15 cellular contexts compared by ENCODE assay signal in the genomic region with DNA sequence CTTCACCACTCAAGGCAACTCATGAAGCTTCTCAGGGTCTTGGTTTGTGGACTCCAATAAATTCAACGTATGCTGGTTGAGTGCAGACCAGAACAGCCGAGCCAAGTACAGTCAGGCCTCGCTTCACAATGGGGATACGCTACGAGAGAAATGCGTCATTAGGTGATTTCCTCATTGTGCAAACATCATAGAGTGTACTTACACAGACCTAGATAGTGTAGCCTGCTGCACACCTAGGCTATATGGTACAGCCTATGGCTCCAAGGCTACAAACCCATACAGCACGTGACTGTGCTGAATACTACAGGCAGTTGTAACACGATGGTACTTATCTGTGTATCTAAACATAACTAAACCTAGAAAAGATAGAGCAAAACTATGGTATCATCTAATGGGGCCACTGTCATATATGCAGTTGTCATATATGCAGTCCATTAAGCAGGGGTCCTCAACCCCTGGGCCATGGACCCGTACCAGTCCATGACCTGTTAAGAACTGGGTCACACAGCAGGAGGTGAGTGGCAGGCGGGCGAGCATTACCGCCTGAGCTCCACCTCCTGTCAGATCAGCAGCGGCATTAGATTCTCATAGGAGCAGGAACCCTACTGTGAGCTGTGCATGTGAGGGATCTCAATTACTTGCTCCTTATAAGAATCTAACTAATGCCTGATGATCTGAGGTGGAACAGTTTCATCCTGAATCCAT. TPM values are rescaled to one million over a fixed set of nuclear protein-coding genes. Genes with fewer than 3 reads are reported as not detected.
DNase-seq lines count a peak whose midpoint lies in the region; ATAC-seq and TF ChIP-seq lines count a peak whose summit lies in the region.
"Had no signal": no experiment of that assay in that cellular context is flagged by ENCODE, and none has a peak within 500 bp of the region (broad histone marks: within the 10 kb centered on the region; RNA-seq: fewer than 3 reads in every experiment).

No MANE protein-coding gene starts in this region.

- H3K36me3 Mint-ChIP-seq in activated T-cell treated with anti-CD3 and anti-CD28 coated beads, Interleukin-2, amount 50 U/mL, for 72 hours (ENCODE audit: insufficient read depth in 2 of 2), result no peaks in the 10 kb centered on the region
- no peaks in the 10 kb centered on the region for H3K36me3 Mint-ChIP-seq in activated CD4-positive, alpha-beta memory T cell treated with anti-CD3 and anti-CD28 coated beads for 36 hours
- no peaks in the 10 kb centered on the region for H3K36me3 Mint-ChIP-seq in stimulated activated memory B cell treated with anti-CD40 and anti-IgM and Interleukin-4, amounts not matched to agents 10 μg/mL and 1 μg/mL and 100 μg/mL, for 72 hours
- peaks cover 2% of the 10 kb centered on the region for H3K36me3 Mint-ChIP-seq in mesothelial cell of epicardium
- H3K36me3 Mint-ChIP-seq: activated naive CD4-positive, alpha-beta T cell treated with anti-CD3 and anti-CD28 coated beads, Interleukin-2, amount 10 ng/mL, durations not matched to agents 7 days and 5 days had no signal

- no peak overlapping the region for H3K27ac Mint-ChIP-seq in activated T-cell treated with anti-CD3 and anti-CD28 coated beads, Interleukin-2, amount 50 U/mL, for 72 hours
- H3K27ac Mint-ChIP-seq in activated CD4-positive, alpha-beta memory T cell treated with anti-CD3 and anti-CD28 coated beads for 36 hours, result peak overlapping the region; percentile 74
- H3K27ac Mint-ChIP-seq in stimulated activated memory B cell treated with anti-CD40 and anti-IgM and Interleukin-4, amounts not matched to agents 10 μg/mL and 1 μg/mL and 100 μg/mL, for 72 hours, result peak overlapping the region; percentile 37
- H3K27ac Mint-ChIP-seq in mesothelial cell of epicardium, result no peak overlapping the region
- H3K27ac Mint-ChIP-seq: stimulated activated naive CD8-positive, alpha-beta T cell treated with anti-CD3 and anti-CD28 coated beads, Interleukin-15, Interleukin-2, amounts not matched to agents 100 ng/mL and 50 ng/mL, for 24 hours had no signal

- POLR2A ChIA-PET in activated CD4-positive, alpha-beta memory T cell treated with anti-CD3 and anti-CD28 coated beads for 36 hours (lab: Charles Lee), result interaction anchor here (1.2 kb wide), 1 partner anchor 44 kb away, joined by 3 read pairs; no protein-coding TSS in a partner anchor

- no peak for DNase-seq in activated T-cell treated with anti-CD3 and anti-CD28 coated beads, Interleukin-2, amount 50 U/mL, for 72 hours
- DNase-seq in activated T-cell treated with anti-CD3 and anti-CD28 coated beads for 4 hours (no peak), cerebellum (ENCODE audit: low spot score) (no peak), mesothelial cell of epicardium (ENCODE audit: low spot score in 2 of 2, unreplicated experiment in 2 of 2) (no peak)
- peak; percentile 26 for DNase-seq in activated CD4-positive, alpha-beta memory T cell treated with anti-CD3 and anti-CD28 coated beads for 36 hours
- DNase-seq: BE2C, mesenchymal stem cell, MG63, NCI-H82, SJCRH30 had no signal

- CTCF ChIA-PET in activated CD4-positive, alpha-beta memory T cell treated with anti-CD3 and anti-CD28 coated beads for 36 hours (lab: Charles Lee), result interaction anchor here (3.9 to 4.2 kb wide), 2 partner anchors 26 to 80 kb away, joined by 19 to 30 read pairs; no protein-coding TSS in a partner anchor

- H3K9me3 Mint-ChIP-seq in activated T-cell treated with anti-CD3 and anti-CD28 coated beads, Interleukin-2, amount 50 U/mL, for 72 hours, result no peaks in the 10 kb centered on the region
- H3K9me3 Mint-ChIP-seq in activated CD4-positive, alpha-beta memory T cell treated with anti-CD3 and anti-CD28 coated beads for 36 hours, result no peaks in the 10 kb centered on the region
- no peaks in the 10 kb centered on the region for H3K9me3 Mint-ChIP-seq in stimulated activated memory B cell treated with anti-CD40 and anti-IgM and Interleukin-4, amounts not matched to agents 10 μg/mL and 1 μg/mL and 100 μg/mL, for 72 hours
- H3K9me3 Mint-ChIP-seq in mesothelial cell of epicardium, result peaks cover 18% of the 10 kb centered on the region
- H3K9me3 Mint-ChIP-seq: activated naive CD4-positive, alpha-beta T cell treated with anti-CD3 and anti-CD28 coated beads, Interleukin-2, amount 10 ng/mL, durations not matched to agents 7 days and 5 days; stimulated activated naive CD8-positive, alpha-beta T cell treated with anti-CD3 and anti-CD28 coated beads, Interleukin-15, Interleukin-2, amounts not matched to agents 100 ng/mL and 50 ng/mL, for 24 hours had no signal

- H3K4me1 Mint-ChIP-seq in activated T-cell treated with anti-CD3 and anti-CD28 coated beads, Interleukin-2, amount 50 U/mL, for 72 hours (ENCODE audit: low read depth), result peaks cover 27% of the 10 kb centered on the region
- H3K4me1 Mint-ChIP-seq in activated CD4-positive, alpha-beta memory T cell treated with anti-CD3 and anti-CD28 coated beads for 36 hours (ENCODE audit: low read depth), result peaks cover 57% of the 10 kb centered on the region
- H3K4me1 Mint-ChIP-seq in stimulated activated memory B cell treated with anti-CD40 and anti-IgM and Interleukin-4, amounts not matched to agents 10 μg/mL and 1 μg/mL and 100 μg/mL, for 72 hours, result peaks cover 51% of the 10 kb centered on the region
- peaks cover 16% of the 10 kb centered on the region for H3K4me1 Mint-ChIP-seq in mesothelial cell of epicardium

- H3K4me3 Mint-ChIP-seq in activated T-cell treated with anti-CD3 and anti-CD28 coated beads, Interleukin-2, amount 50 U/mL, for 72 hours, result peak overlapping the region in 1 of 2 donors; percentile 72
- H3K4me3 Mint-ChIP-seq in activated CD4-positive, alpha-beta memory T cell treated with anti-CD3 and anti-CD28 coated beads for 36 hours, result peak overlapping the region; percentile 60
- H3K4me3 Mint-ChIP-seq in stimulated activated memory B cell treated with anti-CD40 and anti-IgM and Interleukin-4, amounts not matched to agents 10 μg/mL and 1 μg/mL and 100 μg/mL, for 72 hours, result no peak overlapping the region
- H3K4me3 Mint-ChIP-seq in mesothelial cell of epicardium, result no peak overlapping the region

- ATAC-seq in activated T-cell treated with anti-CD3 and anti-CD28 coated beads, Interleukin-2, amount 50 U/mL, for 72 hours (replicated peaks in 1 of 2), result peak; percentile 9 to 53
- peak; percentile 4 for ATAC-seq in HG03354 (IDR thresholded peaks at IDR 0.05; ENCODE audit: poor library complexity, severe bottlenecking, unreplicated experiment)
- ATAC-seq in stimulated activated memory B cell treated with anti-CD40 and anti-IgM and Interleukin-4, amounts not matched to agents 10 μg/mL and 1 μg/mL and 100 μg/mL, for 72 hours, result peak; percentile 64
- ATAC-seq in HG02970 (IDR thresholded peaks at IDR 0.05; ENCODE audit: low FRiP score, unreplicated experiment), result no peak

- H3K27me3 Mint-ChIP-seq in activated T-cell treated with anti-CD3 and anti-CD28 coated beads, Interleukin-2, amount 50 U/mL, for 72 hours (ENCODE audit: low read depth), result peaks cover 82% of the 10 kb centered on the region
- no peaks in the 10 kb centered on the region for H3K27me3 Mint-ChIP-seq in activated CD4-positive, alpha-beta memory T cell treated with anti-CD3 and anti-CD28 coated beads for 36 hours
- H3K27me3 Mint-ChIP-seq in stimulated activated memory B cell treated with anti-CD40 and anti-IgM and Interleukin-4, amounts not matched to agents 10 μg/mL and 1 μg/mL and 100 μg/mL, for 72 hours, result peaks cover 8% of the 10 kb centered on the region
- H3K27me3 Mint-ChIP-seq in mesothelial cell of epicardium (ENCODE audit: low read depth), result no peaks in the 10 kb centered on the region

- intact Hi-C loops in activated CD4-positive, alpha-beta memory T cell treated with anti-CD3 and anti-CD28 coated beads for 36 hours (cut with micrococcal nuclease), result loop anchor here (1.0 to 5.0 kb wide), 2 partner anchors 21 to 78 kb away; no protein-coding TSS in a partner anchor

- TF ChIP-seq CTCF in mesothelial cell of epicardium (IDR thresholded peaks at IDR 0.05; ENCODE audit: unreplicated experiment), result no peak

RNA-seq across cellular contexts. Expression of gene RTL5, which starts 31.5 kb away (rescaled TPM):
- total RNA-seq in activated T-cell treated with anti-CD3 and anti-CD28 coated beads, Interleukin-2, amount 50 U/mL, for 72 hours, result under 1 TPM; 0.17 to 0.74 TPM
- under 1 TPM; 0.76 to 0.92 TPM for total RNA-seq in activated CD4-positive, alpha-beta memory T cell treated with anti-CD3 and anti-CD28 coated beads for 36 hours
- total RNA-seq in cerebellum (5.2 TPM), mesothelial cell of epicardium (36.1 to 37.5 TPM (median 36.4 TPM) in 3 replicates)

Comparison
In these comparisons a context has a peak if more than half of its experiments do, and no peak if none do; other contexts are left out.
1. H3K27ac Mint-ChIP-seq: peak in activated CD4-positive, alpha-beta memory T cell treated with anti-CD3 and anti-CD28 coated beads for 36 hours (single experiment) and stimulated activated memory B cell treated with anti-CD40 and anti-IgM and Interleukin-4, amounts not matched to agents 10 μg/mL and 1 μg/mL and 100 μg/mL, for 72 hours (single experiment); none in activated T-cell treated with anti-CD3 and anti-CD28 coated beads, Interleukin-2, amount 50 U/mL, for 72 hours (single experiment) and mesothelial cell of epicardium (single experiment).